ENCODE assay signal across 25 cellular contexts in genomic region chr3:20569310-20569709, GRCh38.
"Had no signal": no experiment of that assay in that cellular context is flagged by ENCODE, and none has a peak within 500 bp of the region (broad histone marks: within the 10 kb centered on the region; RNA-seq: fewer than 3 reads in every experiment).

No MANE protein-coding gene starts in this region.

- H3K9ac ChIP-seq: neural progenitor cell, parathyroid adenoma had no signal

- H3K9me3 ChIP-seq: ovary, psoas muscle, right lobe of liver, sigmoid colon, stomach, thoracic aorta, thyroid gland, tibial nerve, upper lobe of left lung, vagina had no signal

- H3K4me3 ChIP-seq: neural progenitor cell, ovary, psoas muscle, right lobe of liver, sigmoid colon, stomach, thoracic aorta, thyroid gland, tibial nerve, upper lobe of left lung, vagina had no signal

- H3K79me2 ChIP-seq: parathyroid adenoma had no signal

- H3K36me3 ChIP-seq: neural progenitor cell, ovary, right lobe of liver, sigmoid colon, stomach, thoracic aorta, thyroid gland, tibial nerve, upper lobe of left lung, vagina had no signal

- H3K4me1 ChIP-seq: neural progenitor cell, parathyroid adenoma, psoas muscle, right lobe of liver, sigmoid colon, stomach, thyroid gland, tibial nerve, upper lobe of left lung, vagina had no signal

- ATAC-seq: psoas muscle; right cardiac atrium; right lobe of liver; stimulated activated effector memory CD8-positive, alpha-beta T cell treated with anti-CD3 and anti-CD28 coated beads, Interleukin-12 subunit alpha, Interleukin-12 subunit beta, amount 100 ng/mL, for 72 hours; stimulated activated naive B cell treated with anti-CD40 and anti-IgM and Interleukin-4, amounts not matched to agents 10 μg/mL and 1 μg/mL and 100 μg/mL, for 72 hours had no signal

- H3K27me3 ChIP-seq: neural progenitor cell, ovary, right lobe of liver, sigmoid colon, stomach, thyroid gland, tibial nerve, upper lobe of left lung, vagina had no signal

- H2AFZ ChIP-seq: neural progenitor cell, parathyroid adenoma had no signal

- DNase-seq: occipital lobe; ovary; posterior cingulate gyrus; psoas muscle; right cardiac atrium; right lobe of liver; sigmoid colon; small intestine; stimulated activated CD4-positive, alpha-beta T cell treated with anti-CD3 and anti-CD28 coated beads, Interleukin-15, amount 100 ng/mL, for 24 hours; stimulated activated CD4-positive, alpha-beta T cell treated with anti-CD3 and anti-CD28 coated beads, Interleukin-2, amount 100 ng/mL, for 24 hours; stimulated activated CD4-positive, alpha-beta T cell treated with anti-CD3 and anti-CD28 coated beads, Interleukin-2, amount 100 ng/mL, for 48 hours; stimulated activated CD4-positive, alpha-beta T cell treated with anti-CD3 and anti-CD28 coated beads, Interleukin-4, amount 100 ng/mL, for 24 hours; stimulated activated naive B cell treated with anti-CD40 and anti-IgM and Interleukin-4, amounts not matched to agents 10 μg/mL and 1 μg/mL and 100 μg/mL, for 72 hours; stimulated activated naive CD4-positive, alpha-beta T cell treated with Interleukin-2 at 50 U/mL for 16 hours; stomach; thyroid gland; trophoblast cell; upper lobe of left lung had no signal

- FAIRE-seq: small intestine, urothelium cell line had no signal

- H3K4me2 ChIP-seq: neural progenitor cell had no signal

- H3K27ac ChIP-seq: neural progenitor cell, ovary, parathyroid adenoma, psoas muscle, right lobe of liver, sigmoid colon, stomach, thoracic aorta, thyroid gland, tibial nerve, upper lobe of left lung, vagina had no signal
